In the genomic region with DNA sequence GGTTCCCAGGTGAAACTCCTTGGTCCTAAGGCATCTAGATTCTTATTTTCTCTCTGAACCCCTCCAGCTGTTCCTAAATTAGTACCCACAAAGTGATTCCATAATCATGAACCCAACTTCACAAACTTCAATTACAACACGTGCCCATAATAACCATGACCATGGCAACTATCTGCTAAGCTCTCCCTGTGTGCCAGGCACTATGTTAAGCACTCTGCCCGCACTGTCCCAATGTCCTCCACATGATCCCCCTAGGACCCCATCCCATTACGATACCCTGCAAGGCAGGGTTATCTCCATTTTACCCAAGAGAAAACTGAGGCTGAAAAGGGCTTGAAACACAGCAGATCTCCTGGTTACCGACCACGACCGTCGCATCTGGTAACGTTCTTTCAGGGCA, we compare ENCODE assay signal across 21 cellular contexts. TPM values are rescaled to one million over a fixed set of nuclear protein-coding genes. Genes with fewer than 3 reads are reported as not detected.
DNase-seq lines count a peak whose midpoint lies in the region; ATAC-seq, FAIRE-seq and TF ChIP-seq lines count a peak whose summit lies in the region.
"Had no signal": no experiment of that assay in that cellular context is flagged by ENCODE, and none has a peak within 500 bp of the region (broad histone marks: within the 10 kb centered on the region; RNA-seq: fewer than 3 reads in every experiment).

No MANE protein-coding gene starts in this region.

- no peaks in the 10 kb centered on the region for H3K79me2 ChIP-seq in astrocyte (ENCODE audit: insufficient read depth, low read length)

- no peak overlapping the region for H3K4me2 ChIP-seq in astrocyte (ENCODE audit: low read length)

- peaks cover 4% of the 10 kb centered on the region for H3K27me3 ChIP-seq in astrocyte (ENCODE audit: insufficient read depth, low read length)
- H3K27me3 ChIP-seq in right atrium auricular region: no peaks in the 10 kb centered on the region
- no peaks in the 10 kb centered on the region for H3K27me3 ChIP-seq in vagina
- no peaks in the 10 kb centered on the region for H3K27me3 ChIP-seq in right lobe of liver

- DNase-seq in Right ventricle myocardium inferior (ENCODE audit: missing footprints): no peak
- DNase-seq in left cardiac atrium: no peak
- no peak for DNase-seq in astrocyte (ENCODE audit: low read depth)
- no peak for DNase-seq in right atrium auricular region (ENCODE audit: low spot score)
- no peak for DNase-seq in vagina (ENCODE audit: extremely low spot score in 2 of 2)
- DNase-seq in right lobe of liver: no peak
- no peak for DNase-seq in HT-29 (ENCODE audit: low spot score)
- DNase-seq: C1 segment of cervical spinal cord; COR-L47; DMS153; GDM1; H9; NCI-H1105; NCI-H1694; NCI-H2081 treated with DMSO at 0.1 percent for 48 hours; NK-92 treated with Interleukin-12 subunit alpha and Interleukin-12 subunit beta, amount 100 ng/mL, for 24 hours; SHP77 had no signal

- peaks cover 7% of the 10 kb centered on the region for H3K27me3 Mint-ChIP-seq in astrocyte (ENCODE audit: low read depth, unreplicated experiment)

- H3K4me3 ChIP-seq in astrocyte (ENCODE audit: insufficient read depth, low read depth, low read length) (no peak overlapping the region), right atrium auricular region (no peak overlapping the region), vagina (no peak overlapping the region), right lobe of liver (no peak overlapping the region)
- H3K4me3 ChIP-seq: SK-N-MC had no signal

- no peak for TF ChIP-seq CTCF in astrocyte (IDR thresholded peaks at IDR 0.05; ENCODE audit: insufficient read depth, low read depth, low read length)
- TF ChIP-seq CTCF in right atrium auricular region (IDR thresholded peaks at IDR 0.05): no peak
- TF ChIP-seq CTCF in vagina (IDR thresholded peaks at IDR 0.05): no peak
- TF ChIP-seq CTCF in right lobe of liver (IDR thresholded peaks at IDR 0.05): no peak

- no peaks in the 10 kb centered on the region for H3K36me3 ChIP-seq in astrocyte (ENCODE audit: insufficient read depth, low read length)
- H3K36me3 ChIP-seq in right atrium auricular region: no peaks in the 10 kb centered on the region
- H3K36me3 ChIP-seq in vagina: no peaks in the 10 kb centered on the region
- no peaks in the 10 kb centered on the region for H3K36me3 ChIP-seq in right lobe of liver

- peaks cover 12% of the 10 kb centered on the region for H3K9me3 Mint-ChIP-seq in astrocyte (ENCODE audit: unreplicated experiment)

- ATAC-seq in Right ventricle myocardium inferior (peak; percentile 52), left cardiac atrium (no peak), HG02885 (IDR thresholded peaks at IDR 0.05; ENCODE audit: poor library complexity, unreplicated experiment) (no peak), right lobe of liver (no peak)

- no peaks in the 10 kb centered on the region for H4K20me1 ChIP-seq in astrocyte (ENCODE audit: insufficient read depth, low read length)

- intact Hi-C loops in Right ventricle myocardium inferior (cut with DNase I): loop anchor here (5.0 kb wide), 1 partner anchor 126 kb away; the partner anchor contains the start of gene RETREG1
- intact Hi-C loops in left cardiac atrium (cut with DNase I): no loop called here
- intact Hi-C loops in vagina (cut with DNase I): loop anchor here (10.0 kb wide), 1 partner anchor 54 kb away; no protein-coding TSS in a partner anchor
- intact Hi-C loops in right lobe of liver (cut with DNase I): loop anchor here (10.0 kb wide), 2 partner anchors 54 to 64 kb away; no protein-coding TSS in a partner anchor

- H3K27ac ChIP-seq in astrocyte (ENCODE audit: low read depth, low read length) (no peak overlapping the region), right atrium auricular region (peak overlapping the region; percentile 58 to 83), vagina (peak overlapping the region; percentile 38), right lobe of liver (no peak overlapping the region)
- H3K27ac ChIP-seq: HL-60 had no signal

- 87% methylated on average over 7 of the region's 8 CpGs for whole genome bisulfite sequencing in right lobe of liver (ENCODE audit: insufficient coverage, low coverage, low lambda C conversion rate, missing lambda C conversion rate)

- no peak overlapping the region for H3K9ac ChIP-seq in astrocyte (ENCODE audit: low read length)

- peaks cover 3% of the 10 kb centered on the region for H3K36me3 Mint-ChIP-seq in astrocyte (ENCODE audit: low read depth, unreplicated experiment)

- no peak overlapping the region for H3K4me3 Mint-ChIP-seq in astrocyte (ENCODE audit: unreplicated experiment)
- H3K4me3 Mint-ChIP-seq: H9 had no signal

- peaks cover 3% of the 10 kb centered on the region for H3K4me1 Mint-ChIP-seq in astrocyte (ENCODE audit: low read depth, unreplicated experiment)
- H3K4me1 Mint-ChIP-seq: H9 had no signal

- H3K4me1 ChIP-seq in astrocyte (ENCODE audit: insufficient read depth, low read length): no peaks in the 10 kb centered on the region
- H3K4me1 ChIP-seq in right atrium auricular region: peaks cover 0 to 41% of the 10 kb centered on the region in 2 donors
- H3K4me1 ChIP-seq in vagina: peaks cover 21% of the 10 kb centered on the region
- peaks cover 0 to 42% (median 11%) of the 10 kb centered on the region in 4 donors for H3K4me1 ChIP-seq in right lobe of liver

- peak overlapping the region; percentile 28 for H3K27ac Mint-ChIP-seq in astrocyte (ENCODE audit: unreplicated experiment)
- H3K27ac Mint-ChIP-seq: H9 had no signal

- H3K9me3 ChIP-seq in astrocyte (ENCODE audit: insufficient read depth, low read depth, low read length) (no peaks in the 10 kb centered on the region), right atrium auricular region (peaks cover 0 to 11% of the 10 kb centered on the region in 2 donors), vagina (peaks cover 8% of the 10 kb centered on the region), right lobe of liver (no peaks in the 10 kb centered on the region)

- no peak overlapping the region for H2AFZ ChIP-seq in astrocyte (ENCODE audit: low read depth, low read length)

- TF ChIP-seq POLR2A in vagina (IDR thresholded peaks at IDR 0.05) (no peak), right lobe of liver (IDR thresholded peaks at IDR 0.05) (no peak)

- FAIRE-seq in astrocyte (lab: Jason Lieb, UNC): no peak
- FAIRE-seq: RCC 7860 had no signal

RNA-seq across cellular contexts. Expression of gene ZNF622, which starts 25.3 kb away (rescaled TPM):
- 56.7 TPM for total RNA-seq in Right ventricle myocardium inferior
- 10 to 100 TPM; 24.4 to 30.3 TPM for total RNA-seq in left cardiac atrium
- total RNA-seq in astrocyte: 56.3 and 56.4 TPM in 2 replicates
- 10 to 100 TPM; 36.7 to 54.9 TPM for total RNA-seq in right atrium auricular region
- total RNA-seq in vagina: 19.4 TPM
- total RNA-seq in right lobe of liver: 10 to 100 TPM; 12.9 to 15.7 (median 14.9) TPM
- total RNA-seq in HT-29 (2014; rRNA removed; shearing (Covaris generic)): 42.6 and 46.3 TPM in 2 replicates

Comparison
In these comparisons a context has a peak if more than half of its experiments do, and no peak if none do; other contexts are left out.
1. intact Hi-C loops: an anchor here in Right ventricle myocardium inferior (5.0 kb wide), vagina (10.0 kb wide) and right lobe of liver (10.0 kb wide); none called in left cardiac atrium.
2. H3K27ac ChIP-seq: peak in right atrium auricular region (2 of 2) and vagina (single experiment); none in astrocyte (single experiment) and right lobe of liver (0 of 3).